Comparison of ENCODE assay signal across 31 cellular contexts in genomic region chr2:102764083-102764482, GRCh38. TPM values are rescaled to one million over a fixed set of nuclear protein-coding genes. Genes with fewer than 3 reads are reported as not detected.
DNase-seq lines count a peak whose midpoint lies in the region; ATAC-seq, FAIRE-seq and TF ChIP-seq lines count a peak whose summit lies in the region.
"Had no signal": no experiment of that assay in that cellular context is flagged by ENCODE, and none has a peak within 500 bp of the region (broad histone marks: within the 10 kb centered on the region; RNA-seq: fewer than 3 reads in every experiment).

No MANE protein-coding gene starts in this region.

- no peaks in the 10 kb centered on the region for H3K4me1 ChIP-seq in HepG2 (ENCODE audit: insufficient read depth, low read length)
- H3K4me1 ChIP-seq in right lobe of liver: peaks cover 0 to 16% (median 7%) of the 10 kb centered on the region in 4 donors
- H3K4me1 ChIP-seq in endothelial cell of umbilical vein (ENCODE audit: control insufficient read depth, extremely low read depth, insufficient read depth, low read length): no peaks in the 10 kb centered on the region
- H3K4me1 ChIP-seq: BE2C, colonic mucosa, foreskin keratinocyte had no signal

- TF ChIP-seq CTCF in HepG2 (CRISPR knock-in tag; IDR thresholded peaks at IDR 0.05) (no peak), right lobe of liver (IDR thresholded peaks at IDR 0.05) (no peak), endothelial cell of umbilical vein (IDR thresholded peaks at IDR 0.05; ENCODE audit: extremely low read depth in 1 of 2, insufficient read depth in 1 of 2, low read depth in 1 of 2, low read length in 2 of 2) (no peak), omental fat pad (IDR thresholded peaks at IDR 0.05) (no peak)

- H3K79me2 ChIP-seq in HepG2 (ENCODE audit: insufficient read depth, low read length) (no peaks in the 10 kb centered on the region), endothelial cell of umbilical vein (ENCODE audit: control insufficient read depth, insufficient read depth, low read length) (no peaks in the 10 kb centered on the region)

- H3K4me3 ChIP-seq in HepG2 (replicated peaks in 1 of 3; ENCODE audit: insufficient read depth in 1 of 3, low read depth in 2 of 3, low read length in 3 of 3) (no peak overlapping the region), right lobe of liver (no peak overlapping the region), endothelial cell of umbilical vein (replicated peaks in 1 of 3; ENCODE audit: insufficient read depth in 1 of 3, low read depth in 1 of 3, low read length in 3 of 3) (no peak overlapping the region)
- H3K4me3 ChIP-seq: colonic mucosa, ovary, tibial artery had no signal

- POLR2A ChIA-PET in HepG2 (lab: Yijun Ruan, JAX): no interaction called here
- POLR2A ChIA-PET in endothelial cell of umbilical vein (lab: Charles Lee): no interaction called here

- WGBS in HepG2 (ENCODE audit: low lambda C conversion rate): 95% methylated on average over 6 of the region's 6 CpGs
- 84% methylated on average over 6 of the region's 6 CpGs for WGBS in right lobe of liver (ENCODE audit: insufficient coverage, low coverage, low lambda C conversion rate, missing lambda C conversion rate)

- H4K20me1 ChIP-seq in HepG2 (ENCODE audit: insufficient read depth, low read length) (no peaks in the 10 kb centered on the region), endothelial cell of umbilical vein (replicated peaks; ENCODE audit: control insufficient read depth, extremely low read depth, insufficient read depth, low read length) (no peaks in the 10 kb centered on the region)

- intact Hi-C loops in HepG2 (cut with micrococcal nuclease; ENCODE audit: unreplicated experiment): no loop called here
- intact Hi-C loops in right lobe of liver (cut with DNase I): no loop called here
- intact Hi-C loops in endothelial cell of umbilical vein (cut with micrococcal nuclease): no loop called here

- H3K9me1 ChIP-seq in endothelial cell of umbilical vein (replicated peaks; ENCODE audit: control insufficient read depth, extremely low read depth, insufficient read depth, low read length): no peaks in the 10 kb centered on the region

- H3K9ac ChIP-seq in HepG2 (ENCODE audit: insufficient read depth, low read depth, low read length): no peak overlapping the region
- H3K9ac ChIP-seq in endothelial cell of umbilical vein (replicated peaks; ENCODE audit: extremely low read depth, insufficient read depth, low read length): no peak overlapping the region

- no peak for FAIRE-seq in HepG2 (lab: Jason Lieb, UNC)
- FAIRE-seq in endothelial cell of umbilical vein (lab: Jason Lieb, UNC): no peak
- FAIRE-seq: GM12891 had no signal

- H3K27me3 ChIP-seq in HepG2 (ENCODE audit: control insufficient read depth in 1 of 2, insufficient read depth in 2 of 2, low read length in 2 of 2): no peaks in the 10 kb centered on the region
- no peaks in the 10 kb centered on the region for H3K27me3 ChIP-seq in right lobe of liver
- H3K27me3 ChIP-seq in endothelial cell of umbilical vein (ENCODE audit: control insufficient read depth in 2 of 2, insufficient read depth in 2 of 2, low read length in 2 of 2): no peaks in the 10 kb centered on the region
- H3K27me3 ChIP-seq: BE2C, colonic mucosa, foreskin keratinocyte, ovary, tibial artery had no signal

- H3K9me3 ChIP-seq in HepG2 (ENCODE audit: low read length): no peaks in the 10 kb centered on the region
- H3K9me3 ChIP-seq in right lobe of liver: no peaks in the 10 kb centered on the region
- H3K9me3 ChIP-seq in endothelial cell of umbilical vein (replicated peaks; ENCODE audit: control insufficient read depth, insufficient read depth, low read length): no peaks in the 10 kb centered on the region
- H3K9me3 ChIP-seq: BE2C, colonic mucosa, ovary, tibial artery had no signal

- no peak for TF ChIP-seq EP300 in HepG2 (IDR thresholded peaks at IDR 0.05; ENCODE audit: low read depth in 2 of 2, low read length in 2 of 2)
- TF ChIP-seq EP300 in HepG2 (CRISPR knock-in tag; IDR thresholded peaks at IDR 0.05; ENCODE audit: borderline replicate concordance): no peak

- ATAC-seq in HepG2: no peak
- no peak for ATAC-seq in right lobe of liver
- ATAC-seq in omental fat pad (ENCODE audit: low FRiP score): no peak
- ATAC-seq: activated CD4-positive, alpha-beta T cell treated with anti-CD3 and anti-CD28 coated beads for 36 hours; activated CD8-positive, alpha-beta T cell treated with anti-CD3 and anti-CD28 coated beads, Interleukin-2, amount 10 ng/mL, durations not matched to agents 7 days and 5 days; activated T-helper 17 cell treated with anti-CD3 and anti-CD28 coated beads, Interleukin-2, amount 50 U/mL, for 72 hours; CD8-positive, alpha-beta T cell; foreskin keratinocyte had no signal

- TF ChIP-seq POLR2A in HepG2 (IDR thresholded peaks at IDR 0.05; ENCODE audit: insufficient read depth in 1 of 2, low read depth in 2 of 2, low read length in 2 of 2): no peak
- TF ChIP-seq POLR2A in right lobe of liver (IDR thresholded peaks at IDR 0.05): no peak
- TF ChIP-seq POLR2A in endothelial cell of umbilical vein (IDR thresholded peaks at IDR 0.05; ENCODE audit: low read depth, low read length): no peak

- H3K27ac ChIP-seq in HepG2 (ENCODE audit: extremely low read length, insufficient read depth, low read length) (no peak overlapping the region), right lobe of liver (no peak overlapping the region), endothelial cell of umbilical vein (ENCODE audit: insufficient read depth, low read depth, low read length) (no peak overlapping the region)
- H3K27ac ChIP-seq: colonic mucosa, foreskin keratinocyte, ovary, tibial artery had no signal

- no TSS peak for BruUV-seq in HepG2 (replicated peaks; lab: Mats Ljungman, UMichigan)
- BruUV-seq in endothelial cell of umbilical vein (replicated peaks; lab: Mats Ljungman, UMichigan): no TSS peak

- dilution Hi-C loops in endothelial cell of umbilical vein (cut with MboI; ENCODE audit: extremely low pct_ligation_motif_present, low sequenced_read_pairs): no loop called here

- DNase-seq in HepG2 (ENCODE audit: low spot score) (no peak), right lobe of liver (no peak), endothelial cell of umbilical vein (ENCODE audit: low read depth, low spot score) (peak; percentile 51), lung microvascular endothelial cell (ENCODE audit: low read depth in 2 of 2) (peak; percentile 12 to 64), NCI-H1930 (lab: John Stamatoyannopoulos, UW) (no peak), activated gamma-delta T cell (lab: John Stamatoyannopoulos, UW) (no peak), omental fat pad (ENCODE audit: low spot score) (no peak)
- DNase-seq: activated CD4-positive, alpha-beta T cell treated with anti-CD3 and anti-CD28 coated beads for 36 hours; activated CD8-positive, alpha-beta T cell treated with anti-CD3 and anti-CD28 coated beads, Interleukin-2, amount 10 ng/mL, durations not matched to agents 7 days and 5 days; activated naive CD4-positive, alpha-beta T cell treated with anti-CD3 and anti-CD28 coated beads, Interleukin-2, amount 50 U/mL, for 16 hours; BE2C; CD8-positive, alpha-beta T cell; colonic mucosa; DMS 273 treated with DMSO at 0.1 percent for 48 hours; effector memory CD4-positive, alpha-beta T cell; erythroblast; foreskin keratinocyte; Kasumi-1; mammary epithelial cell; NCI-H1436 treated with DMSO at 0.1 percent for 48 hours; NCI-H2107; NCI-H446; NCI-H748 treated with DMSO at 0.1 percent for 48 hours; nephron progenitor cell; ovary; SHP77; stimulated activated CD4-positive, alpha-beta T cell treated with anti-CD3 and anti-CD28 coated beads, Interleukin-12 subunit alpha, Interleukin-12 subunit beta, amount 100 ng/mL, for 4 hours; stimulated activated CD4-positive, alpha-beta T cell treated with anti-CD3 and anti-CD28 coated beads, Interleukin-4, amount 100 ng/mL, for 1 hour; tibial artery had no signal

- TF ChIP-seq RAD21 in HepG2 (CRISPR knock-in tag; IDR thresholded peaks at IDR 0.05): no peak

- in situ Hi-C loops in HepG2 (cut with HindIII; ENCODE audit: extremely low pct_ligation_motif_present, low pct_unique_long_range_greater_than_20kb): no loop called here

- H2AFZ ChIP-seq in HepG2 (ENCODE audit: low read length): no peak overlapping the region
- H2AFZ ChIP-seq in endothelial cell of umbilical vein (ENCODE audit: low read depth, low read length): no peak overlapping the region

- H3K36me3 ChIP-seq in HepG2 (replicated peaks in 1 of 2; ENCODE audit: control insufficient read depth in 1 of 2, insufficient read depth in 2 of 2, low read length in 2 of 2): peaks cover 5 to 16% of the 10 kb centered on the region in 2 experiments
- H3K36me3 ChIP-seq in right lobe of liver: no peaks in the 10 kb centered on the region
- no peaks in the 10 kb centered on the region for H3K36me3 ChIP-seq in endothelial cell of umbilical vein (ENCODE audit: control insufficient read depth in 2 of 2, extremely low read depth in 1 of 2, insufficient read depth in 2 of 2, low read length in 2 of 2)
- H3K36me3 ChIP-seq: BE2C, colonic mucosa, ovary had no signal

- H3K4me2 ChIP-seq in HepG2 (ENCODE audit: low read depth, low read length): no peak overlapping the region
- H3K4me2 ChIP-seq in endothelial cell of umbilical vein (ENCODE audit: insufficient read depth, low read length): no peak overlapping the region

- CTCF ChIA-PET in HepG2 (lab: Yijun Ruan, JAX; ENCODE audit: low intra/inter-chr PET ratio, low total read pairs): no interaction called here
- CTCF ChIA-PET in endothelial cell of umbilical vein (lab: Charles Lee): interaction anchor here (1.0 to 8.9 kb wide), 4 partner anchors 9 to 44 kb away, joined by 4 to 86 read pairs (median 16); no protein-coding TSS in a partner anchor

RNA-seq across cellular contexts. Expression of gene TMEM182, which starts 2.3 kb away (rescaled TPM):
- 8.9 and 10.6 TPM in 2 replicates for total RNA-seq in HepG2 (2016; rRNA removed; fragmentation: Illumina TruSeq; extraction: Trizol)
- 2.9 and 3.2 TPM in 2 replicates for total RNA-seq in HepG2 (2016; cell fraction: cytosol; rRNA removed; fragmentation: Illumina TruSeq; extraction: Trizol; ENCODE audit: low read depth)
- total RNA-seq in HepG2 (2016; cell fraction: insoluble cytoplasmic fraction; rRNA removed; fragmentation: Illumina TruSeq; extraction: Trizol): 8.4 and 10.0 TPM in 2 replicates
- total RNA-seq in HepG2 (2016; cell fraction: membrane; rRNA removed; fragmentation: Illumina TruSeq; extraction: Trizol): 4.3 and 6.3 TPM in 2 replicates
- 7.5 and 8.7 TPM in 2 replicates for total RNA-seq in HepG2 (2016; cell fraction: nucleus; rRNA removed; fragmentation: Illumina TruSeq; extraction: Trizol)
- 8.0 and 8.7 TPM in 2 replicates for polyA plus RNA-seq in HepG2 (2011; rRNA removed)
- polyA plus RNA-seq in HepG2 (2011; cell fraction: cytosol; rRNA removed): 3.8 and 5.8 TPM in 2 replicates
- 2.6 and 3.6 TPM in 2 replicates for polyA plus RNA-seq in HepG2 (2011; cell fraction: nucleus; rRNA removed)
- polyA plus RNA-seq in HepG2 (2012): 11.2 and 15.6 TPM in 2 replicates
- 2.3 and 2.5 TPM in 2 replicates for polyA plus RNA-seq in HepG2 (2016; cell fraction: cytosol; fragmentation: Illumina TruSeq; extraction: Trizol; ENCODE audit: low read depth)
- 10.1 and 11.3 TPM in 2 replicates for polyA plus RNA-seq in HepG2 (2016; cell fraction: insoluble cytoplasmic fraction; fragmentation: Illumina TruSeq; extraction: Trizol; ENCODE audit: low read depth)
- 5.0 and 5.8 TPM in 2 replicates for polyA plus RNA-seq in HepG2 (2016; cell fraction: membrane; fragmentation: Illumina TruSeq; extraction: Trizol; ENCODE audit: low read depth)
- polyA plus RNA-seq in HepG2 (2016; cell fraction: nucleus; fragmentation: Illumina TruSeq; extraction: Trizol; ENCODE audit: insufficient read depth, low read depth): 5.8 and 8.3 TPM in 2 replicates
- polyA minus RNA-seq in HepG2 (2011; rRNA and poly(A)+ RNA removed; ENCODE audit: low replicate concordance): 4.8 and 13.3 TPM in 2 replicates
- polyA minus RNA-seq in HepG2 (2011; cell fraction: cytosol; rRNA and poly(A)+ RNA removed): 2.5 and 6.1 TPM in 2 replicates
- 26.4 and 30.3 TPM in 2 replicates for polyA minus RNA-seq in HepG2 (2011; cell fraction: nucleus; rRNA and poly(A)+ RNA removed)
- total RNA-seq in right lobe of liver: 1 to 10 TPM; 1.2 to 5.9 (median 2.3) TPM
- 0.81 and 0.95 TPM in 2 replicates for total RNA-seq in endothelial cell of umbilical vein
- 0.69 and 1.1 TPM in 2 replicates for polyA plus RNA-seq in endothelial cell of umbilical vein
- 0.75 and 0.94 TPM in 2 replicates for polyA plus RNA-seq in endothelial cell of umbilical vein (2011; cell fraction: cytosol; rRNA removed)
- 0.94 and 1.3 TPM in 2 replicates for polyA plus RNA-seq in endothelial cell of umbilical vein (2011; cell fraction: nucleus; rRNA removed)
- 3.8 and 4.9 TPM in 2 replicates for polyA plus RNA-seq in endothelial cell of umbilical vein (2012)
- polyA minus RNA-seq in endothelial cell of umbilical vein: 1.3 and 2.2 TPM in 2 replicates
- polyA minus RNA-seq in endothelial cell of umbilical vein (2011; cell fraction: cytosol; rRNA and poly(A)+ RNA removed): 1.8 TPM
- polyA minus RNA-seq in endothelial cell of umbilical vein (2011; cell fraction: nucleus; rRNA and poly(A)+ RNA removed): 2.1 and 2.7 TPM in 2 replicates
- 0.44 and 0.60 TPM in 2 replicates for total RNA-seq in lung microvascular endothelial cell
- total RNA-seq in omental fat pad: 1 to 10 TPM; 1.3 to 2.4 (median 1.5) TPM

Comparison
In these comparisons a context has a peak if more than half of its experiments do, and no peak if none do; other contexts are left out.
1. DNase-seq: peak in endothelial cell of umbilical vein (single experiment) and lung microvascular endothelial cell (2 of 2); none in HepG2 (single experiment), right lobe of liver (0 of 3), NCI-H1930 (0 of 2), activated gamma-delta T cell (single experiment) and omental fat pad (single experiment).